Comparison of ENCODE assay signal across 2 cellular contexts in the genomic region with DNA sequence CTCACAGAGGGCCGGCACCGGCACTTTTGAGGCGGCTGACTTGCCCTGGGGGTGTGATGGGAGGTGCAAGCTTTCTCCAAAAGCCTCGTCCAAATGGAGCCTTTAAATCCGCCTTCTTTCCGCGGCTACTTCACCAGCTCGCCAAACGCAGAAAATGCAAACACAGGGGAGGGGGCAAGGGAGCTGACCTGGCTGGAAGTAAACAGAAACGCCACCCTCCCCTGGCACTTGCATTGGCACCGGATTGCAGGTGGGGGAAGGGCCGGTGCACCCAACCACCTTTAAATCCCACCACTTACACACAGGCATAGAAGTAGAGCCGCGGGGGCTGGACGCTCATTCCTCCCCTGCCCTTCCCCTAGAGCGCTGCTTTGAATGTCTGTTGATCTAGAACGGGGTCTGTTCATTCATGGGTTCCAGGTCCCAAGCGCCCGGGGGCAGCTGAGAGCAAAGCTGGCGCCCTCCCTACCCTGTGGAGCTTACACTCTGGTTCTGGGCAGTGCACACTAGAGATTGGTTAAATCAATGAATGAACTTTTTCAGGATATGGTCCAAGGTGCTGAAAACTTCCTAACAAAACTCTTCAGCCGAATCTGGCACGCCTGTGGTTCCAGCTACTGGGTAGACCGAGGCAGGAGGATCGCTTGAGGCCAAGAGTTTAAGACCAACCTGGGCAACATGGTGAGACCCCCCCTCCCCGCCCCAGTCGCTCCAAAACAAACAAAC.
TF ChIP-seq lines count a peak whose summit lies in the region.

No MANE protein-coding gene starts in this region.

TF ChIP-seq in A549, 52 proteins besides CTCF, POLR2A, EP300 and RAD21:
- TF ChIP-seq REST (IDR thresholded peaks at IDR 0.05) (peak; percentile 52), KDM1A (IDR thresholded peaks at IDR 0.05; ENCODE audit: low read depth) (peak; percentile 73; the same call in 1 of the 2 replicates)

TF ChIP-seq in GM23338, 12 proteins besides CTCF, POLR2A, EP300 and RAD21:
- peak; percentile 20 for TF ChIP-seq REST (IDR thresholded peaks at IDR 0.05; ENCODE audit: unreplicated experiment)
